25 cellular contexts compared by ENCODE assay signal in genomic region chr10:120400601-120401000, GRCh38. TPM values are rescaled to one million over a fixed set of nuclear protein-coding genes. Genes with fewer than 3 reads are reported as not detected.
DNase-seq lines count a peak whose midpoint lies in the region; ATAC-seq and TF ChIP-seq lines count a peak whose summit lies in the region.
"Had no signal": no experiment of that assay in that cellular context is flagged by ENCODE, and none has a peak within 500 bp of the region (broad histone marks: within the 10 kb centered on the region; RNA-seq: fewer than 3 reads in every experiment).

No MANE protein-coding gene starts in this region.

- in situ Hi-C loops in brain microvascular endothelial cell (cut with HindIII; ENCODE audit: low pct_ligation_motif_present, low sequenced_read_pairs), result no loop called here

- TF ChIP-seq CTCF in brain microvascular endothelial cell (IDR thresholded peaks at IDR 0.05; ENCODE audit: low read depth, low read length, missing control alignments) (no peak), mucosa of descending colon (IDR thresholded peaks at IDR 0.05) (no peak)

- intact Hi-C loops in mucosa of descending colon (cut with DNase I, micrococcal nuclease), result no loop called here

- no peak for ATAC-seq in mucosa of descending colon
- no peak for ATAC-seq in HG03108 (IDR thresholded peaks at IDR 0.05; ENCODE audit: unreplicated experiment)
- ATAC-seq in GM21390 (IDR thresholded peaks at IDR 0.05; ENCODE audit: unreplicated experiment), result no peak

- DNase-seq in EH (ENCODE audit: low read depth), result peak; percentile 68
- peak; percentile 23 for DNase-seq in LHCN-M2 (ENCODE audit: low read depth)
- DNase-seq in brain microvascular endothelial cell, result peak; percentile 48
- peak; percentile 69 for DNase-seq in non-pigmented ciliary epithelial cell (ENCODE audit: low read depth)
- no peak for DNase-seq in dedifferentiated amniotic fluid mesenchymal stem cell (ENCODE audit: extremely low spot score)
- DNase-seq in mucosa of descending colon, result no peak
- DNase-seq: 8988T; Calu3; CD8-positive, alpha-beta memory T cell; DMS153; GF-D8; H9; KBM-7; NCI-H1105 treated with DMSO at 0.1 percent for 48 hours; NCI-H2029 treated with DMSO at 0.1 percent for 48 hours; NCI-H226; NCI-H510A treated with DMSO at 0.1 percent for 48 hours; NCI-H748 treated with DMSO at 0.1 percent for 48 hours; NK-92 treated with Interleukin-12 subunit alpha and Interleukin-12 subunit beta, amount 100 ng/mL, for 24 hours; SJCRH30 had no signal

- no peaks in the 10 kb centered on the region for H3K27me3 ChIP-seq in brain microvascular endothelial cell (replicated peaks)

- no peak overlapping the region for H3K4me3 ChIP-seq in brain microvascular endothelial cell (ENCODE audit: low read depth, low read length)
- no peak overlapping the region for H3K4me3 ChIP-seq in mucosa of descending colon
- H3K4me3 ChIP-seq: SJCRH30 had no signal

- no peaks in the 10 kb centered on the region for H3K36me3 ChIP-seq in brain microvascular endothelial cell (replicated peaks)
- no peaks in the 10 kb centered on the region for H3K36me3 ChIP-seq in mucosa of descending colon (ENCODE audit: low read depth)
- H3K36me3 ChIP-seq: SJCRH30 had no signal

- no peaks in the 10 kb centered on the region for H3K9me3 ChIP-seq in mucosa of descending colon
- H3K9me3 ChIP-seq: SJCRH30 had no signal

- H3K4me1 ChIP-seq in mucosa of descending colon (ENCODE audit: low read depth), result no peaks in the 10 kb centered on the region
- H3K4me1 ChIP-seq: SJCRH30 had no signal

- H3K27ac ChIP-seq in brain microvascular endothelial cell, result no peak overlapping the region
- H3K27ac ChIP-seq: C4-2B, HL-60, SJCRH30 had no signal

RNA-seq across cellular contexts. Expression of gene PLPP4, which starts 56.4 kb away (rescaled TPM):
- 0.46 TPM in 1 of 2 replicates, not detected in the other for total RNA-seq in LHCN-M2 (2014; rRNA removed)
- polyA plus RNA-seq in LHCN-M2 (2012), result 1.1 TPM
- 1 to 10 TPM in 1 of 3 donors, not detected in 2; 2.6 TPM for total RNA-seq in mucosa of descending colon
- total RNA-seq: Calu3; CD8-positive, alpha-beta memory T cell; H9; HT-29 had no signal
- polyA plus RNA-seq: CD8-positive, alpha-beta memory T cell had no signal

Comparison
In these comparisons a context has a peak if more than half of its experiments do, and no peak if none do; other contexts are left out.
1. DNase-seq: peak in EH (single experiment), LHCN-M2 (single experiment), brain microvascular endothelial cell (single experiment) and non-pigmented ciliary epithelial cell (single experiment); none in dedifferentiated amniotic fluid mesenchymal stem cell (single experiment) and mucosa of descending colon (0 of 3).